Comparison of ENCODE assay signal across 8 cellular contexts in the genomic region with DNA sequence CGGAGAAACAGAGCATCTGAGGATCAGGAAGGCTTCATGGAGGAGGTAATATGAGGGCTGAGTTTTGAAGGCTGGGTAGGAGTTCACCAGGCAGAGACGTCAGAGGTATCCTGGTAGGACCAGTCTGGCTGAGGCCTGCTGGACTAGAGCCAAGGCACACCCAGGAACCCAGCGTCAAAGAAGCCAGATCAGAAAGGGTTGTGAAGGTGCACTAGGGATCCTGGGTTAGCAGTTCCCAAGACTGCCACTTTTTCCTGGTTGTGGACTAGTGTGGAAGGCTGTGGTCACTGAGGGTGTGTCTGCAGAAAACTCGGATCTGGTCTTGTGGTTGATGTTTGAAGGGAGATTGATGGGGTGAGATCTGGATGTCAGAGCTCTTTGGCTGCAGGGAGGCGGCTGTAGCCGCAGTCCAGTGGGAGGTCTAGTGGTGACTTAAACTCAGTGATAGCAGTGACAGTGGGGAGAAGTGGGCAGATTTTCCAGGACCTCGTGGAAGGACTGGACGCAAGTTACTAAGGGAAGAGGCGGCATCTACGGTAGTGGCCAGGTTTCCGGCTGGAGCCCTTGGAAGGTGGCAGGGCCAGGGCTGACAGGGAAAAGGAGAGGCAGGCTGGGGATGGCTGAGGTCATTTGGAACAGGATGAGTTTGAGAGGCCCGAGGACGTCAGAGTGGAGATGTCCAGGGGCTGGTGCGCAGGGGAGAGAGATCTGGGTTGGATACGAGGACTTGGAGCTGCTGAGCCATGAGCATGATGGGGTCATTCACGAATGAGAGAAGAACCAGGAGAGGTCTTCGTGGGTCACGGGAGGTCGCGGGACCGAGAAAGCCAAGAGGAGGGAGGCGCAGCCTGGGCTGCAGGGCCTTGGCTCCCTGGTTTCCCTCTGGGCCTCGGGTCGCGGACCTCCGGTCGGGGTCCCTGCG. TPM values are rescaled to one million over a fixed set of nuclear protein-coding genes. Genes with fewer than 3 reads are reported as not detected.
DNase-seq lines count a peak whose midpoint lies in the region; ATAC-seq and TF ChIP-seq lines count a peak whose summit lies in the region.

No MANE protein-coding gene starts in this region.

- TF ChIP-seq CTCF in CD8-positive, alpha-beta T cell (IDR thresholded peaks at IDR 0.05), result no peak

- H3K4me3 ChIP-seq in CD8-positive, alpha-beta T cell (ENCODE audit: low read depth, low read length), result peak overlapping the region; percentile 83

- H3K9me3 ChIP-seq in CD8-positive, alpha-beta T cell (ENCODE audit: low read length), result no peaks in the 10 kb centered on the region

- peaks cover 27% of the 10 kb centered on the region for H3K4me1 ChIP-seq in CD8-positive, alpha-beta T cell (ENCODE audit: insufficient read depth, low read length)

- DNase-seq in CD8-positive, alpha-beta T cell, result peak in 1 of 7 experiments; percentile 28
- no peak for DNase-seq in activated T-helper 2 cell treated with anti-CD3 and anti-CD28 coated beads, Interferon-gamma antibody, Interleukin-2, Interleukin-4, amounts not matched to agents 10 μg/mL and 5 μg/mL and 100 μg/mL, durations not matched to agents 14 hours and 24 hours and 36 hours (ENCODE audit: low spot score)
- DNase-seq in left ventricle myocardium superior (no peak), sciatic nerve (ENCODE audit: low spot score) (no peak), T-helper 9 cell (no peak)

- no peaks in the 10 kb centered on the region for H3K27me3 Mint-ChIP-seq in CD8-positive, alpha-beta T cell (ENCODE audit: low read depth)
- H3K27me3 Mint-ChIP-seq in activated T-helper 2 cell treated with anti-CD3 and anti-CD28 coated beads, Interferon-gamma antibody, Interleukin-2, Interleukin-4, amounts not matched to agents 10 μg/mL and 5 μg/mL and 100 μg/mL, durations not matched to agents 14 hours and 24 hours and 36 hours (ENCODE audit: low read depth), result no peaks in the 10 kb centered on the region

- peak overlapping the region; percentile 86 for H3K4me3 Mint-ChIP-seq in CD8-positive, alpha-beta T cell
- H3K4me3 Mint-ChIP-seq in activated T-helper 2 cell treated with anti-CD3 and anti-CD28 coated beads, Interferon-gamma antibody, Interleukin-2, Interleukin-4, amounts not matched to agents 10 μg/mL and 5 μg/mL and 100 μg/mL, durations not matched to agents 14 hours and 24 hours and 36 hours (ENCODE audit: low read depth), result peak overlapping the region; percentile 72

- H3K9me3 Mint-ChIP-seq in CD8-positive, alpha-beta T cell, result no peaks in the 10 kb centered on the region
- no peaks in the 10 kb centered on the region for H3K9me3 Mint-ChIP-seq in activated T-helper 2 cell treated with anti-CD3 and anti-CD28 coated beads, Interferon-gamma antibody, Interleukin-2, Interleukin-4, amounts not matched to agents 10 μg/mL and 5 μg/mL and 100 μg/mL, durations not matched to agents 14 hours and 24 hours and 36 hours

- peaks cover 74% of the 10 kb centered on the region for H3K36me3 Mint-ChIP-seq in CD8-positive, alpha-beta T cell
- H3K36me3 Mint-ChIP-seq in activated T-helper 2 cell treated with anti-CD3 and anti-CD28 coated beads, Interferon-gamma antibody, Interleukin-2, Interleukin-4, amounts not matched to agents 10 μg/mL and 5 μg/mL and 100 μg/mL, durations not matched to agents 14 hours and 24 hours and 36 hours (ENCODE audit: low read depth), result peaks cover 51% of the 10 kb centered on the region

- H3K27me3 ChIP-seq in CD8-positive, alpha-beta T cell (ENCODE audit: insufficient read depth, low read length), result no peaks in the 10 kb centered on the region

- peaks cover 44% of the 10 kb centered on the region for H3K36me3 ChIP-seq in CD8-positive, alpha-beta T cell (ENCODE audit: insufficient read depth, low read length)

- POLR2A ChIA-PET in CD8-positive, alpha-beta T cell (lab: Charles Lee), result interaction anchor here (0.5 to 8.7 kb wide), 11 partner anchors 11 to 752 kb away, joined by 3 to 156 read pairs (median 9); partner anchors contain the start of genes PCNX3, RELA, SIPA1 and ZNRD2

- intact Hi-C loops in CD8-positive, alpha-beta T cell (cut with DNase I, micrococcal nuclease), result loop anchor here (1.0 to 5.0 kb wide), 5 partner anchors 11 to 205 kb away; partner anchors contain the start of genes CFL1 (in 2 of the 2), PCNX3 (in 2 of the 2) and SIPA1 (in 2 of the 2)
- intact Hi-C loops in activated T-helper 2 cell treated with anti-CD3 and anti-CD28 coated beads, Interferon-gamma antibody, Interleukin-2, Interleukin-4, amounts not matched to agents 10 μg/mL and 5 μg/mL and 100 μg/mL, durations not matched to agents 14 hours and 24 hours and 36 hours (cut with micrococcal nuclease), result loop anchor here (1.0 to 5.0 kb wide), 2 partner anchors 37 to 80 kb away; partner anchors contain the start of genes FAM89B, PCNX3 and ZNRD2
- intact Hi-C loops in left ventricle myocardium superior (cut with micrococcal nuclease) (no loop called here), sciatic nerve (cut with DNase I) (no loop called here)

- ATAC-seq in CD8-positive, alpha-beta T cell, result no peak
- peak; percentile 6 for ATAC-seq in HG03354 (IDR thresholded peaks at IDR 0.05; ENCODE audit: poor library complexity, severe bottlenecking, unreplicated experiment)
- ATAC-seq in left ventricle myocardium superior, result peak; percentile 34
- peak; percentile 40 for ATAC-seq in sciatic nerve
- ATAC-seq in HG02588 (IDR thresholded peaks at IDR 0.05; ENCODE audit: unreplicated experiment), result no peak
- ATAC-seq in HG03108 (IDR thresholded peaks at IDR 0.05; ENCODE audit: unreplicated experiment), result no peak

- CTCF ChIA-PET in CD8-positive, alpha-beta T cell (lab: Charles Lee), result interaction anchor here (1.2 to 3.2 kb wide), 6 partner anchors 10 to 28 kb away, joined by 3 to 15 read pairs (median 5); partner anchors contain the start of gene RELA

- peaks cover 39% of the 10 kb centered on the region for H3K4me1 Mint-ChIP-seq in CD8-positive, alpha-beta T cell (ENCODE audit: low read depth)
- H3K4me1 Mint-ChIP-seq in activated T-helper 2 cell treated with anti-CD3 and anti-CD28 coated beads, Interferon-gamma antibody, Interleukin-2, Interleukin-4, amounts not matched to agents 10 μg/mL and 5 μg/mL and 100 μg/mL, durations not matched to agents 14 hours and 24 hours and 36 hours (ENCODE audit: low read depth), result peaks cover 27% of the 10 kb centered on the region

- peak overlapping the region; percentile 98 for H3K27ac Mint-ChIP-seq in CD8-positive, alpha-beta T cell
- H3K27ac Mint-ChIP-seq in activated T-helper 2 cell treated with anti-CD3 and anti-CD28 coated beads, Interferon-gamma antibody, Interleukin-2, Interleukin-4, amounts not matched to agents 10 μg/mL and 5 μg/mL and 100 μg/mL, durations not matched to agents 14 hours and 24 hours and 36 hours, result peak overlapping the region; percentile 44

- peak overlapping the region; percentile 94 for H3K27ac ChIP-seq in CD8-positive, alpha-beta T cell (ENCODE audit: low read depth, low read length)

RNA-seq across cellular contexts. Expression of gene RELA, which starts 10.9 kb away (rescaled TPM):
- 100 to 1,000 TPM; 380 to 384 TPM for total RNA-seq in CD8-positive, alpha-beta T cell
- total RNA-seq in activated T-helper 2 cell treated with anti-CD3 and anti-CD28 coated beads, Interferon-gamma antibody, Interleukin-2, Interleukin-4, amounts not matched to agents 10 μg/mL and 5 μg/mL and 100 μg/mL, durations not matched to agents 14 hours and 24 hours and 36 hours, result 86.9 and 89.3 TPM in 2 replicates
- total RNA-seq in left ventricle myocardium superior (40.1 TPM), sciatic nerve (95.6 TPM)

RNA-seq across cellular contexts. Expression of gene SIPA1, which starts 13.9 kb away (rescaled TPM):
- 100 to 1,000 TPM; 397 to 405 TPM for total RNA-seq in CD8-positive, alpha-beta T cell
- 128 and 135 TPM in 2 replicates for total RNA-seq in activated T-helper 2 cell treated with anti-CD3 and anti-CD28 coated beads, Interferon-gamma antibody, Interleukin-2, Interleukin-4, amounts not matched to agents 10 μg/mL and 5 μg/mL and 100 μg/mL, durations not matched to agents 14 hours and 24 hours and 36 hours
- total RNA-seq in left ventricle myocardium superior (32.0 TPM), sciatic nerve (86.9 TPM)

RNA-seq across cellular contexts. Expression of gene PCNX3, which starts 36.3 kb away (rescaled TPM):
- total RNA-seq in CD8-positive, alpha-beta T cell, result 10 to 100 TPM; 52.7 to 56.4 TPM
- 40.1 and 43.6 TPM in 2 replicates for total RNA-seq in activated T-helper 2 cell treated with anti-CD3 and anti-CD28 coated beads, Interferon-gamma antibody, Interleukin-2, Interleukin-4, amounts not matched to agents 10 μg/mL and 5 μg/mL and 100 μg/mL, durations not matched to agents 14 hours and 24 hours and 36 hours
- total RNA-seq in left ventricle myocardium superior (11.8 TPM), sciatic nerve (23.9 TPM)

RNA-seq across cellular contexts. Expression of gene MAP3K11, which starts 37.8 kb away (rescaled TPM):
- 10 to 100 TPM; 56.6 to 65.7 TPM for total RNA-seq in CD8-positive, alpha-beta T cell
- total RNA-seq in activated T-helper 2 cell treated with anti-CD3 and anti-CD28 coated beads, Interferon-gamma antibody, Interleukin-2, Interleukin-4, amounts not matched to agents 10 μg/mL and 5 μg/mL and 100 μg/mL, durations not matched to agents 14 hours and 24 hours and 36 hours, result 84.6 and 88.6 TPM in 2 replicates
- total RNA-seq in left ventricle myocardium superior (39.0 TPM), sciatic nerve (132 TPM)

RNA-seq across cellular contexts. Expression of gene KCNK7, which starts 56.2 kb away (rescaled TPM):
- 10 to 100 TPM in 1 of 2 experiments, 1 to 10 TPM in 1; 9.1 to 11.1 TPM for total RNA-seq in CD8-positive, alpha-beta T cell
- 0.78 and 2.0 TPM in 2 replicates for total RNA-seq in activated T-helper 2 cell treated with anti-CD3 and anti-CD28 coated beads, Interferon-gamma antibody, Interleukin-2, Interleukin-4, amounts not matched to agents 10 μg/mL and 5 μg/mL and 100 μg/mL, durations not matched to agents 14 hours and 24 hours and 36 hours
- 0.94 TPM for total RNA-seq in left ventricle myocardium superior
- total RNA-seq in sciatic nerve, result 1.5 TPM

Comparison
In these comparisons a context has a peak if more than half of its experiments do, and no peak if none do; other contexts are left out.
1. ATAC-seq: peak in HG03354 (single experiment), left ventricle myocardium superior (single experiment) and sciatic nerve (single experiment); none in CD8-positive, alpha-beta T cell (single experiment), HG02588 (single experiment) and HG03108 (single experiment).
2. intact Hi-C loops: an anchor here in CD8-positive, alpha-beta T cell (1.0 to 5.0 kb wide) and activated T-helper 2 cell treated with anti-CD3 and anti-CD28 coated beads, Interferon-gamma antibody, Interleukin-2, Interleukin-4, amounts not matched to agents 10 μg/mL and 5 μg/mL and 100 μg/mL, durations not matched to agents 14 hours and 24 hours and 36 hours (1.0 to 5.0 kb wide); none called in left ventricle myocardium superior and sciatic nerve.